28 cellular contexts compared by ENCODE assay signal in the genomic region with DNA sequence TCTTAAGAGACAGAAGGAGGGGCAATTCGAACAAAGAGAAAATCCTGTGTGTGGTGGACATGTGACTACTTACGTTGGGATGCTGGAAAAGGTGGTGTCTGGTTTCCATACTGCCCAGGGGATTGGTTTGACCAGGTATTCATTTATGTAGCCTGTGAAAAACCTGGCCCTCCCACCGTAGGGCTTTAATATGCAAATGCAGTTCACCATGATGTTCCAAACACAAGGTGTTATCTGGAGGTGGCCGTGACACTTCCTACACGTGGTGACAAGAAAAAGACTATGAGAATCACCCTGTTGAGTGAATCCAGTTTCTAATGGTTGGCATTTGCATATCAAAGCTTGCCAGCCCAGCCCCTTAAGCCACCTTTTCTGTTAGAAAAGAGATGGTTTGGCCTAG. TPM values are rescaled to one million over a fixed set of nuclear protein-coding genes. Genes with fewer than 3 reads are reported as not detected.
"Had no signal": no experiment of that assay in that cellular context is flagged by ENCODE, and none has a peak within 500 bp of the region (broad histone marks: within the 10 kb centered on the region; RNA-seq: fewer than 3 reads in every experiment).

No MANE protein-coding gene starts in this region.

- H3K36me3 ChIP-seq: ascending aorta had no signal

- H3K27me3 ChIP-seq: ascending aorta, body of pancreas had no signal

- H3K4me3 ChIP-seq: ascending aorta, body of pancreas had no signal

- H3K4me1 Mint-ChIP-seq: activated CD8-positive, alpha-beta memory T cell treated with anti-CD3 and anti-CD28 coated beads, Interleukin-2, amount 10 ng/mL, durations not matched to agents 7 days and 5 days; activated naive CD4-positive, alpha-beta T cell treated with anti-CD3 and anti-CD28 coated beads, Interleukin-2, amount 50 U/mL, for 24 hours had no signal

- H3K4me3 Mint-ChIP-seq: activated CD8-positive, alpha-beta memory T cell treated with anti-CD3 and anti-CD28 coated beads, Interleukin-2, amount 10 ng/mL, durations not matched to agents 7 days and 5 days; activated naive CD4-positive, alpha-beta T cell treated with anti-CD3 and anti-CD28 coated beads, Interleukin-2, amount 50 U/mL, for 24 hours; activated T-cell treated with anti-CD3 and anti-CD28 coated beads, Interleukin-2, amount 50 U/mL, for 24 hours; activated T-helper 1 cell treated with anti-CD3 and anti-CD28 coated beads, Interleukin-12 subunit alpha, Interleukin-12 subunit beta, Interleukin-2, Interleukin-4 antibody, amounts not matched to agents 30 ng/mL and 10 ng/mL and 1 ng/mL, durations not matched to agents 14 hours and 24 hours and 36 hours; T-helper 1 cell treated with Interleukin-12 subunit alpha and Interleukin-12 subunit beta and Interleukin-4 antibody, amounts not matched to agents 30 μg/mL and 1 μg/mL, for 36 hours had no signal

- H3K27me3 Mint-ChIP-seq: activated CD8-positive, alpha-beta memory T cell treated with anti-CD3 and anti-CD28 coated beads, Interleukin-2, amount 10 ng/mL, durations not matched to agents 7 days and 5 days; activated naive CD4-positive, alpha-beta T cell treated with anti-CD3 and anti-CD28 coated beads, Interleukin-2, amount 50 U/mL, for 24 hours; activated T-cell treated with anti-CD3 and anti-CD28 coated beads, Interleukin-2, amount 50 U/mL, for 24 hours had no signal

- H3K27ac Mint-ChIP-seq: activated CD8-positive, alpha-beta memory T cell treated with anti-CD3 and anti-CD28 coated beads, Interleukin-2, amount 10 ng/mL, durations not matched to agents 7 days and 5 days; activated naive CD4-positive, alpha-beta T cell treated with anti-CD3 and anti-CD28 coated beads, Interleukin-2, amount 50 U/mL, for 24 hours; activated T-cell treated with anti-CD3 and anti-CD28 coated beads, Interleukin-2, amount 50 U/mL, for 24 hours; activated T-helper 1 cell treated with anti-CD3 and anti-CD28 coated beads, Interleukin-12 subunit alpha, Interleukin-12 subunit beta, Interleukin-2, Interleukin-4 antibody, amounts not matched to agents 30 ng/mL and 10 ng/mL and 1 ng/mL, durations not matched to agents 14 hours and 24 hours and 36 hours; T-helper 1 cell treated with Interleukin-12 subunit alpha and Interleukin-12 subunit beta and Interleukin-4 antibody, amounts not matched to agents 30 μg/mL and 1 μg/mL, for 36 hours had no signal

- H3K9me3 ChIP-seq: ascending aorta, body of pancreas had no signal

- H3K36me3 Mint-ChIP-seq: activated CD8-positive, alpha-beta memory T cell treated with anti-CD3 and anti-CD28 coated beads, Interleukin-2, amount 10 ng/mL, durations not matched to agents 7 days and 5 days; activated naive CD4-positive, alpha-beta T cell treated with anti-CD3 and anti-CD28 coated beads, Interleukin-2, amount 50 U/mL, for 24 hours had no signal

- H3K9me3 Mint-ChIP-seq: activated T-cell treated with anti-CD3 and anti-CD28 coated beads, Interleukin-2, amount 50 U/mL, for 24 hours; activated T-helper 1 cell treated with anti-CD3 and anti-CD28 coated beads, Interleukin-12 subunit alpha, Interleukin-12 subunit beta, Interleukin-2, Interleukin-4 antibody, amounts not matched to agents 30 ng/mL and 10 ng/mL and 1 ng/mL, durations not matched to agents 14 hours and 24 hours and 36 hours; T-helper 1 cell treated with Interleukin-12 subunit alpha and Interleukin-12 subunit beta and Interleukin-4 antibody, amounts not matched to agents 30 μg/mL and 1 μg/mL, for 36 hours had no signal

- H3K27ac ChIP-seq: ascending aorta, body of pancreas had no signal

- DNase-seq: activated CD4-positive, alpha-beta T cell treated with anti-CD3 and anti-CD28 coated beads for 48 hours; activated CD4-positive, alpha-beta T cell treated with anti-CD3 and anti-CD28 coated beads, Interleukin-2, amount 50 U/mL, for 48 hours; activated CD4-positive, CD25-positive, alpha-beta regulatory T cell treated with anti-CD3 and anti-CD28 coated beads, Interleukin-2, amount 50 U/mL, for 72 hours; activated CD8-positive, alpha-beta memory T cell treated with anti-CD3 and anti-CD28 coated beads, Interleukin-2, amount 10 ng/mL, durations not matched to agents 7 days and 5 days; activated effector memory CD4-positive, alpha-beta T cell treated with Interleukin-2 at 50 U/mL for 16 hours; activated naive CD4-positive, alpha-beta T cell; activated T-cell treated with anti-CD3 and anti-CD28 coated beads, Interleukin-2, amount 50 U/mL, for 24 hours; amniotic stem cell; body of pancreas; central memory CD4-positive, alpha-beta T cell; KG1; NCI-H1048; NCI-H146; NCI-H187 treated with DMSO at 0.1 percent for 48 hours; NCI-H2081 treated with DMSO at 0.1 percent for 48 hours; NCI-H2171 treated with DMSO at 0.1 percent for 48 hours; NCI-H226; PC-3; SHP77 treated with DMSO at 0.1 percent for 48 hours had no signal

- ATAC-seq: activated CD8-positive, alpha-beta memory T cell treated with anti-CD3 and anti-CD28 coated beads, Interleukin-2, amount 10 ng/mL, durations not matched to agents 7 days and 5 days; body of pancreas; PC-3 had no signal

- H3K4me1 ChIP-seq: ascending aorta, body of pancreas had no signal

RNA-seq across cellular contexts. Expression of gene UGT2B4, which starts 27.9 kb away (rescaled TPM):
- total RNA-seq: activated CD8-positive, alpha-beta memory T cell treated with anti-CD3 and anti-CD28 coated beads, Interleukin-2, amount 10 ng/mL, durations not matched to agents 7 days and 5 days; activated T-helper 1 cell treated with anti-CD3 and anti-CD28 coated beads, Interleukin-12 subunit alpha, Interleukin-12 subunit beta, Interleukin-2, Interleukin-4 antibody, amounts not matched to agents 30 ng/mL and 10 ng/mL and 1 ng/mL, durations not matched to agents 14 hours and 24 hours and 36 hours; body of pancreas; bronchial epithelial cell; LHCN-M2; M059J; NCI-H460; PC-3; SK-MEL-5 had no signal
